29 cellular contexts compared by ENCODE assay signal in the genomic region with DNA sequence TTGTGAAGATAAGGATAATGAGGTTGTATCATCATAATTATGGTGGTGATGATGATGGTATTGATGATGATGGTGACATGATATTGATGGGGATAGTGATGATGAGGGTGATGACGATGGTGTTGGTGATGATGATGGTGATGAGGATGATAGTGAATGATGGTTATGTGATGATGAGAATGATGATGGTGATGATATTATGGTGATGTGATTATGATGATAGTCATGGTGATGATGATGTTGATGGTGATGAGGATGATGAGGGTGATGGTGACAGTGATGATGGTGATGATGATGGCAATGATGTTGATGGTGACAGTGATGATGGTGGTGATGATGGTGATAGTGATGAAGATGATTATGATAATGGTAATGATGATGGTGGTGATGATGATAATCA.
"Had no signal": no experiment of that assay in that cellular context is flagged by ENCODE, and none has a peak within 500 bp of the region (broad histone marks: within the 10 kb centered on the region; RNA-seq: fewer than 3 reads in every experiment).

No MANE protein-coding gene starts in this region.

- DNase-seq: natural killer cell; occipital lobe; ovary; posterior cingulate gyrus; psoas muscle; right cardiac atrium; spleen; stimulated activated CD4-positive, alpha-beta T cell treated with anti-CD3 and anti-CD28 coated beads, Interleukin-12 subunit alpha, Interleukin-12 subunit beta, amount 100 ng/mL, for 4 hours; stimulated activated CD4-positive, alpha-beta T cell treated with anti-CD3 and anti-CD28 coated beads, Interleukin-1b, Interleukin-23, amount 100 ng/mL, for 48 hours; stimulated activated CD4-positive, alpha-beta T cell treated with anti-CD3 and anti-CD28 coated beads, Interleukin-4, amount 100 ng/mL, for 1 hour; stimulated activated CD4-positive, alpha-beta T cell treated with anti-CD3 and anti-CD28 coated beads, Interleukin-4, amount 100 ng/mL, for 4 hours; stimulated activated CD8-positive, alpha-beta memory T cell treated with anti-CD3 and anti-CD28 coated beads, Interleukin-4, amount 100 ng/mL, for 48 hours; stimulated activated naive CD4-positive, alpha-beta T cell; stimulated activated naive CD8-positive, alpha-beta T cell treated with anti-CD3 and anti-CD28 coated beads, Interleukin-15, amount 100 ng/mL, for 72 hours; substantia nigra; testis; tibial artery; transverse colon; upper lobe of right lung; uterus had no signal

- H3K27me3 Mint-ChIP-seq: stimulated activated naive CD8-positive, alpha-beta T cell treated with anti-CD3 and anti-CD28 coated beads, Interleukin-15, amount 100 ng/mL, for 72 hours; type B pancreatic cell had no signal

- H3K27ac ChIP-seq: neural progenitor cell, ovary, parathyroid adenoma, psoas muscle, skin epidermis, spleen, suprapubic skin, testis, tibial artery, transverse colon, upper lobe of right lung, uterus had no signal

- H3K9ac ChIP-seq: neural progenitor cell, parathyroid adenoma had no signal

- H3K79me2 ChIP-seq: parathyroid adenoma had no signal

- H3K4me1 Mint-ChIP-seq: natural killer cell; nephron; neural progenitor cell; stimulated activated memory B cell treated with anti-CD40 and anti-IgM and Interleukin-4, amounts not matched to agents 10 μg/mL and 1 μg/mL and 100 μg/mL, for 72 hours; stimulated activated naive CD8-positive, alpha-beta T cell treated with anti-CD3 and anti-CD28 coated beads, Interleukin-15, amount 100 ng/mL, for 72 hours had no signal

- H3K9me3 Mint-ChIP-seq: type B pancreatic cell had no signal

- H3K36me3 Mint-ChIP-seq: natural killer cell; neural progenitor cell; stimulated activated memory B cell treated with anti-CD40 and anti-IgM and Interleukin-4, amounts not matched to agents 10 μg/mL and 1 μg/mL and 100 μg/mL, for 72 hours; type B pancreatic cell had no signal

- H2AFZ ChIP-seq: neural progenitor cell, parathyroid adenoma had no signal

- H3K27ac Mint-ChIP-seq: natural killer cell; nephron; neural progenitor cell; progenitor cell of endocrine pancreas; stimulated activated memory B cell treated with anti-CD40 and anti-IgM and Interleukin-4, amounts not matched to agents 10 μg/mL and 1 μg/mL and 100 μg/mL, for 72 hours; stimulated activated naive CD8-positive, alpha-beta T cell treated with anti-CD3 and anti-CD28 coated beads, Interleukin-15, amount 100 ng/mL, for 72 hours; type B pancreatic cell had no signal

- H3K4me1 ChIP-seq: neural progenitor cell, parathyroid adenoma, psoas muscle, spleen, suprapubic skin, testis, tibial artery, transverse colon, upper lobe of right lung, uterus had no signal

- H3K4me3 ChIP-seq: neural progenitor cell, ovary, psoas muscle, skin epidermis, smooth muscle cell, spleen, suprapubic skin, testis, tibial artery, transverse colon, upper lobe of right lung, uterus had no signal

- H3K27me3 ChIP-seq: neural progenitor cell, ovary, spleen, suprapubic skin, testis, tibial artery, transverse colon, upper lobe of right lung, uterus had no signal

- H3K4me2 ChIP-seq: neural progenitor cell, smooth muscle cell had no signal

- H3K9me3 ChIP-seq: ovary, psoas muscle, suprapubic skin, testis, tibial artery, transverse colon, upper lobe of right lung, uterus had no signal

- H3K4me3 Mint-ChIP-seq: natural killer cell; nephron; neural progenitor cell; stimulated activated memory B cell treated with anti-CD40 and anti-IgM and Interleukin-4, amounts not matched to agents 10 μg/mL and 1 μg/mL and 100 μg/mL, for 72 hours; stimulated activated naive CD8-positive, alpha-beta T cell treated with anti-CD3 and anti-CD28 coated beads, Interleukin-15, amount 100 ng/mL, for 72 hours; type B pancreatic cell had no signal

- H3K36me3 ChIP-seq: neural progenitor cell, ovary, spleen, suprapubic skin, tibial artery, transverse colon, upper lobe of right lung, uterus had no signal
